Comparison of ENCODE assay signal across 2 cellular contexts in the genomic region with DNA sequence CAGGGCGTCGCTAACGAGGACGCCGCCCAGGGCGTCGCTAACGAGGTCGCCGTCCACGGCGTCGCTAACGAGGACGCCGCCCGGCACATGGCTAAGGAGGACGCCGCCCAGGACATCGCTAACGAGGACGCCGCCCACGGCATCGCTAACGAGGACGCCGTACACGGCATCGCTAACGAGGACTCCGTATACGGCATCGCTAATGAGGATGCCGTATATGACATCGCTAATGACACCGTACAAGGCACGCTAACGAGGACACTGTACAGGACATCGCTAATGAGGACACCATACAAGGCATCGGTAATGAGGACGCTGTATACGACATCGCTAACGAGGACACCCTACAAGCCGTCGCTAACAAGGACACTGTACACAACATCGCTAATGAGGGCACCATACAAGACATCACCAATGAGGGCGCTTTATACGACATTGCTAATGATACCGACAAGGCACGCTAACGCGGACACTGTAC.
TF ChIP-seq lines count a peak whose summit lies in the region.

No MANE protein-coding gene starts in this region.

TF ChIP-seq in A549, 52 proteins besides CTCF, POLR2A, EP300 and RAD21:
- peak; percentile 90 for TF ChIP-seq CHD4 (IDR thresholded peaks at IDR 0.05; ENCODE audit: borderline replicate concordance)

TF ChIP-seq in HepG2, 621 proteins besides CTCF, POLR2A, EP300 and RAD21:
- TF ChIP-seq DNMT1 (CRISPR knock-in tag; IDR thresholded peaks at IDR 0.05): 0 out of 2 replicates have a peak, but pooled peaks have one; percentile 49
- peak; percentile 33; the same call in 1 of the 2 replicates for TF ChIP-seq TBX3 (IDR thresholded peaks at IDR 0.05; ENCODE audit: borderline replicate concordance)
